22 cellular contexts compared by ENCODE assay signal in genomic region chr9:137555179-137555578, GRCh38.
"Had no signal": no experiment of that assay in that cellular context is flagged by ENCODE, and none has a peak within 500 bp of the region (broad histone marks: within the 10 kb centered on the region; RNA-seq: fewer than 3 reads in every experiment).

No MANE protein-coding gene starts in this region.

- H3K9me3 ChIP-seq: testis, upper lobe of left lung had no signal

- H3K4me3 ChIP-seq: dorsolateral prefrontal cortex, lung, testis, upper lobe of left lung had no signal

- H3K27ac Mint-ChIP-seq: activated CD4-positive, alpha-beta memory T cell treated with anti-CD3 and anti-CD28 coated beads, Interleukin-2, amount 10 ng/mL, durations not matched to agents 7 days and 5 days; progenitor cell of endocrine pancreas; T-cell had no signal

- H3K4me3 Mint-ChIP-seq: activated CD4-positive, alpha-beta memory T cell treated with anti-CD3 and anti-CD28 coated beads, Interleukin-2, amount 10 ng/mL, durations not matched to agents 7 days and 5 days; activated CD8-positive, alpha-beta memory T cell treated with anti-CD3 and anti-CD28 coated beads, Interleukin-2, amount 10 ng/mL, durations not matched to agents 7 days and 5 days; activated naive CD4-positive, alpha-beta T cell treated with anti-CD3 and anti-CD28 coated beads, Interleukin-2, amount 50 U/mL, for 24 hours; nephron progenitor cell; stimulated activated naive CD8-positive, alpha-beta T cell treated with anti-CD3 and anti-CD28 coated beads, Interleukin-15, amount 100 ng/mL, for 72 hours; T-cell had no signal

- DNase-seq: activated CD4-positive, alpha-beta memory T cell treated with anti-CD3 and anti-CD28 coated beads, Interleukin-2, amount 10 ng/mL, durations not matched to agents 7 days and 5 days; activated CD4-positive, alpha-beta T cell treated with anti-CD3 and anti-CD28 coated beads for 48 hours; activated CD4-positive, CD25-positive, alpha-beta regulatory T cell; activated CD8-positive, alpha-beta memory T cell treated with anti-CD3 and anti-CD28 coated beads, Interleukin-2, amount 10 ng/mL, durations not matched to agents 7 days and 5 days; activated gamma-delta T cell; amniotic stem cell; central memory CD4-positive, alpha-beta T cell; dorsolateral prefrontal cortex; foreskin keratinocyte; hypothalamus; islet precursor cell; midbrain; nephron progenitor cell; stimulated activated CD4-positive, alpha-beta T cell treated with anti-CD3 and anti-CD28 coated beads, Interleukin-2, amount 100 ng/mL, for 24 hours; stimulated activated naive CD8-positive, alpha-beta T cell treated with anti-CD3 and anti-CD28 coated beads, Interleukin-15, amount 100 ng/mL, for 72 hours; T-cell; T-helper 9 cell; testis; upper lobe of left lung had no signal

- H3K27me3 ChIP-seq: dorsolateral prefrontal cortex, foreskin keratinocyte, testis, upper lobe of left lung had no signal

- H3K27ac ChIP-seq: foreskin keratinocyte, testis, upper lobe of left lung had no signal

- H3K27me3 Mint-ChIP-seq: activated CD4-positive, alpha-beta memory T cell treated with anti-CD3 and anti-CD28 coated beads, Interleukin-2, amount 10 ng/mL, durations not matched to agents 7 days and 5 days; activated CD8-positive, alpha-beta memory T cell treated with anti-CD3 and anti-CD28 coated beads, Interleukin-2, amount 10 ng/mL, durations not matched to agents 7 days and 5 days; activated naive CD4-positive, alpha-beta T cell treated with anti-CD3 and anti-CD28 coated beads, Interleukin-2, amount 50 U/mL, for 24 hours; progenitor cell of endocrine pancreas; stimulated activated naive CD8-positive, alpha-beta T cell treated with anti-CD3 and anti-CD28 coated beads, Interleukin-15, amount 100 ng/mL, for 72 hours; T-cell had no signal

- H3K4me1 ChIP-seq: foreskin keratinocyte had no signal

- H3K9me3 Mint-ChIP-seq: activated CD4-positive, alpha-beta memory T cell treated with anti-CD3 and anti-CD28 coated beads, Interleukin-2, amount 10 ng/mL, durations not matched to agents 7 days and 5 days; activated naive CD4-positive, alpha-beta T cell treated with anti-CD3 and anti-CD28 coated beads, Interleukin-2, amount 50 U/mL, for 24 hours; stimulated activated naive CD8-positive, alpha-beta T cell treated with anti-CD3 and anti-CD28 coated beads, Interleukin-15, amount 100 ng/mL, for 72 hours; T-cell had no signal

- ATAC-seq: activated CD8-positive, alpha-beta memory T cell treated with anti-CD3 and anti-CD28 coated beads, Interleukin-2, amount 10 ng/mL, durations not matched to agents 7 days and 5 days; foreskin keratinocyte; stimulated activated naive CD8-positive, alpha-beta T cell treated with anti-CD3 and anti-CD28 coated beads, Interleukin-15, amount 100 ng/mL, for 72 hours; T-cell had no signal
